ENCODE assay signal across 1 cellular context in the genomic region with DNA sequence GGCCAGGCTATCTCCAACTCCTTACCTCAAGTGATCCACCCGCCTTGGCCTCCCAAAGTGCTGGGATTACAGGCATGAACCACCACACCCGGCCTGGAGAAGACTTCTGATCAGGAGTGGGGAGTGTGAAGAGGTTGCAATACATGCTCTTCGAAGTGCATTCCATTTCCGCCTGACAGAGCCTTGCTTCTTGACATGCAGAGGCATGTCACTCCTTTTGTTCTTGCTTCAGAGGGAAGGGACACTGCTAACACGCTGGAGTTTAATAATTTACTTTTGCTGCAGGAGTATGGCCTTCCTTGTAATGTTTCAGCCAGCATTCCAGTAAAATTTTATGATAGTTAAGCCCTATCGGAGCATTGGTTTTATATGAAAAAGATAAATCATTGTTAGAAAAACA.
TF ChIP-seq lines count a peak whose summit lies in the region.

No MANE protein-coding gene starts in this region.

TF ChIP-seq in HEK293, 187 proteins besides CTCF, POLR2A, EP300 and RAD21 (continued from another document):
- TF ChIP-seq, protein P1, sequence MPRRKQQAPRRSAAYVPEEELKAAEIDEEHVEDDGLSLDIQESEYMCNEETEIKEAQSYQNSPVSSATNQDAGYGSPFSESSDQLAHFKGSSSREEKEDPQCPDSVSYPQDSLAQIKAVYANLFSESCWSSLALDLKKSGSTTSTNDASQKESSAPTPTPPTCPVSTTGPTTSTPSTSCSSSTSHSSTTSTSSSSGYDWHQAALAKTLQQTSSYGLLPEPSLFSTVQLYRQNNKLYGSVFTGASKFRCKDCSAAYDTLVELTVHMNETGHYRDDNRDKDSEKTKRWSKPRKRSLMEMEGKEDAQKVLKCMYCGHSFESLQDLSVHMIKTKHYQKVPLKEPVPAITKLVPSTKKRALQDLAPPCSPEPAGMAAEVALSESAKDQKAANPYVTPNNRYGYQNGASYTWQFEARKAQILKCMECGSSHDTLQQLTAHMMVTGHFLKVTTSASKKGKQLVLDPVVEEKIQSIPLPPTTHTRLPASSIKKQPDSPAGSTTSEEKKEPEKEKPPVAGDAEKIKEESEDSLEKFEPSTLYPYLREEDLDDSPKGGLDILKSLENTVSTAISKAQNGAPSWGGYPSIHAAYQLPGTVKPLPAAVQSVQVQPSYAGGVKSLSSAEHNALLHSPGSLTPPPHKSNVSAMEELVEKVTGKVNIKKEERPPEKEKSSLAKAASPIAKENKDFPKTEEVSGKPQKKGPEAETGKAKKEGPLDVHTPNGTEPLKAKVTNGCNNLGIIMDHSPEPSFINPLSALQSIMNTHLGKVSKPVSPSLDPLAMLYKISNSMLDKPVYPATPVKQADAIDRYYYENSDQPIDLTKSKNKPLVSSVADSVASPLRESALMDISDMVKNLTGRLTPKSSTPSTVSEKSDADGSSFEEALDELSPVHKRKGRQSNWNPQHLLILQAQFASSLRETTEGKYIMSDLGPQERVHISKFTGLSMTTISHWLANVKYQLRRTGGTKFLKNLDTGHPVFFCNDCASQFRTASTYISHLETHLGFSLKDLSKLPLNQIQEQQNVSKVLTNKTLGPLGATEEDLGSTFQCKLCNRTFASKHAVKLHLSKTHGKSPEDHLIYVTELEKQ (tag by site-specific recombination; IDR thresholded peaks at IDR 0.05; ENCODE audit: borderline replicate concordance) = no peak
- TF ChIP-seq ZBTB20 (tag by site-specific recombination; IDR thresholded peaks at IDR 0.05) = no peak
- TF ChIP-seq SCRT1 (tag by site-specific recombination; IDR thresholded peaks at IDR 0.05; ENCODE audit: borderline replicate concordance) = no peak
- TF ChIP-seq, protein P2, sequence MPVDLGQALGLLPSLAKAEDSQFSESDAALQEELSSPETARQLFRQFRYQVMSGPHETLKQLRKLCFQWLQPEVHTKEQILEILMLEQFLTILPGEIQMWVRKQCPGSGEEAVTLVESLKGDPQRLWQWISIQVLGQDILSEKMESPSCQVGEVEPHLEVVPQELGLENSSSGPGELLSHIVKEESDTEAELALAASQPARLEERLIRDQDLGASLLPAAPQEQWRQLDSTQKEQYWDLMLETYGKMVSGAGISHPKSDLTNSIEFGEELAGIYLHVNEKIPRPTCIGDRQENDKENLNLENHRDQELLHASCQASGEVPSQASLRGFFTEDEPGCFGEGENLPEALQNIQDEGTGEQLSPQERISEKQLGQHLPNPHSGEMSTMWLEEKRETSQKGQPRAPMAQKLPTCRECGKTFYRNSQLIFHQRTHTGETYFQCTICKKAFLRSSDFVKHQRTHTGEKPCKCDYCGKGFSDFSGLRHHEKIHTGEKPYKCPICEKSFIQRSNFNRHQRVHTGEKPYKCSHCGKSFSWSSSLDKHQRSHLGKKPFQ (tag by site-specific recombination; IDR thresholded peaks at IDR 0.05) = peak; percentile 58; the same call in 1 of the 2 replicates
- no peak for TF ChIP-seq ZNF10 (tag by site-specific recombination; IDR thresholded peaks at IDR 0.05)
- no peak for TF ChIP-seq ZNF626 (tag by site-specific recombination; IDR thresholded peaks at IDR 0.05)
- TF ChIP-seq ZNF707 (tag by site-specific recombination; IDR thresholded peaks at IDR 0.05) = peak; percentile 79
- no peak for TF ChIP-seq SETDB1 (IDR thresholded peaks at IDR 0.05; ENCODE audit: insufficient read length, low read length)
- no peak for TF ChIP-seq ZNF433 (tag by site-specific recombination; IDR thresholded peaks at IDR 0.05; ENCODE audit: low read depth)
- TF ChIP-seq, protein P3, sequence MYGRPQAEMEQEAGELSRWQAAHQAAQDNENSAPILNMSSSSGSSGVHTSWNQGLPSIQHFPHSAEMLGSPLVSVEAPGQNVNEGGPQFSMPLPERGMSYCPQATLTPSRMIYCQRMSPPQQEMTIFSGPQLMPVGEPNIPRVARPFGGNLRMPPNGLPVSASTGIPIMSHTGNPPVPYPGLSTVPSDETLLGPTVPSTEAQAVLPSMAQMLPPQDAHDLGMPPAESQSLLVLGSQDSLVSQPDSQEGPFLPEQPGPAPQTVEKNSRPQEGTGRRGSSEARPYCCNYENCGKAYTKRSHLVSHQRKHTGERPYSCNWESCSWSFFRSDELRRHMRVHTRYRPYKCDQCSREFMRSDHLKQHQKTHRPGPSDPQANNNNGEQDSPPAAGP (tag by site-specific recombination; IDR thresholded peaks at IDR 0.05) = no peak
- TF ChIP-seq, protein P4, sequence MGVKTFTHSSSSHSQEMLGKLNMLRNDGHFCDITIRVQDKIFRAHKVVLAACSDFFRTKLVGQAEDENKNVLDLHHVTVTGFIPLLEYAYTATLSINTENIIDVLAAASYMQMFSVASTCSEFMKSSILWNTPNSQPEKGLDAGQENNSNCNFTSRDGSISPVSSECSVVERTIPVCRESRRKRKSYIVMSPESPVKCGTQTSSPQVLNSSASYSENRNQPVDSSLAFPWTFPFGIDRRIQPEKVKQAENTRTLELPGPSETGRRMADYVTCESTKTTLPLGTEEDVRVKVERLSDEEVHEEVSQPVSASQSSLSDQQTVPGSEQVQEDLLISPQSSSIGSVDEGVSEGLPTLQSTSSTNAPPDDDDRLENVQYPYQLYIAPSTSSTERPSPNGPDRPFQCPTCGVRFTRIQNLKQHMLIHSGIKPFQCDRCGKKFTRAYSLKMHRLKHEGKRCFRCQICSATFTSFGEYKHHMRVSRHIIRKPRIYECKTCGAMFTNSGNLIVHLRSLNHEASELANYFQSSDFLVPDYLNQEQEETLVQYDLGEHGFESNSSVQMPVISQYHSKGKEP (tag by site-specific recombination; IDR thresholded peaks at IDR 0.05) = peak; percentile 87
- no peak for TF ChIP-seq ZNF624 (tag by site-specific recombination; IDR thresholded peaks at IDR 0.05)
- no peak for TF ChIP-seq ZNF521 (tag by site-specific recombination; IDR thresholded peaks at IDR 0.05)
- TF ChIP-seq ZNF76 (tag by site-specific recombination; IDR thresholded peaks at IDR 0.05; ENCODE audit: borderline replicate concordance, low read depth) = no peak
- TF ChIP-seq, protein P5, sequence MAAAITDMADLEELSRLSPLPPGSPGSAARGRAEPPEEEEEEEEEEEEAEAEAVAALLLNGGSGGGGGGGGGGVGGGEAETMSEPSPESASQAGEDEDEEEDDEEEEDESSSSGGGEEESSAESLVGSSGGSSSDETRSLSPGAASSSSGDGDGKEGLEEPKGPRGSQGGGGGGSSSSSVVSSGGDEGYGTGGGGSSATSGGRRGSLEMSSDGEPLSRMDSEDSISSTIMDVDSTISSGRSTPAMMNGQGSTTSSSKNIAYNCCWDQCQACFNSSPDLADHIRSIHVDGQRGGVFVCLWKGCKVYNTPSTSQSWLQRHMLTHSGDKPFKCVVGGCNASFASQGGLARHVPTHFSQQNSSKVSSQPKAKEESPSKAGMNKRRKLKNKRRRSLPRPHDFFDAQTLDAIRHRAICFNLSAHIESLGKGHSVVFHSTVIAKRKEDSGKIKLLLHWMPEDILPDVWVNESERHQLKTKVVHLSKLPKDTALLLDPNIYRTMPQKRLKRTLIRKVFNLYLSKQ (tag by site-specific recombination; IDR thresholded peaks at IDR 0.05; ENCODE audit: borderline replicate concordance) = no peak
- no peak for TF ChIP-seq PRDM1 (tag by site-specific recombination; IDR thresholded peaks at IDR 0.05)
- no peak for TF ChIP-seq ZNF391 (tag by site-specific recombination; IDR thresholded peaks at IDR 0.05; ENCODE audit: borderline replicate concordance, low read depth)
